ENCODE assay signal across 8 cellular contexts in genomic region chr12:56157201-56158028, GRCh38. TPM values are rescaled to one million over a fixed set of nuclear protein-coding genes. Genes with fewer than 3 reads are reported as not detected.
A peak's percentile ranks its signal among the peaks of the same experiment; 100 is the strongest.
DNase-seq lines count a peak whose midpoint lies in the region; ATAC-seq lines count a peak whose summit lies in the region.

No MANE protein-coding gene starts in this region.

- peak; percentile 87 for DNase-seq in DMS 273 (lab: John Stamatoyannopoulos, UW; ENCODE audit: unreplicated experiment)
- peak; percentile 91 for DNase-seq in OCI-M1 (lab: John Stamatoyannopoulos, UW)
- DNase-seq in activated T-cell treated with anti-CD3 and anti-CD28 coated beads, Interleukin-2, amount 50 U/mL, for 24 hours: peak; percentile 74
- DNase-seq in stimulated activated naive CD4-positive, alpha-beta T cell (lab: John Stamatoyannopoulos, UW): peak in 5 of 6 experiments; percentile 43 to 83 (median 73)

- ATAC-seq in GM21526 (IDR thresholded peaks at IDR 0.05; ENCODE audit: low FRiP score, unreplicated experiment) (peak; percentile 23), esophagus mucosa (peak; percentile 31)

- no peaks in the 10 kb centered on the region for H3K27me3 ChIP-seq in muscle layer of duodenum (ENCODE audit: low read depth, low read length)

- H3K4me1 ChIP-seq in muscle layer of duodenum (ENCODE audit: control insufficient read depth in 1 of 2, insufficient read depth in 2 of 2, low read length in 2 of 2): peaks cover 21 to 41% of the 10 kb centered on the region in 2 donors

- peaks cover 28 to 29% of the 10 kb centered on the region in 2 donors for H3K36me3 ChIP-seq in muscle layer of duodenum (ENCODE audit: control insufficient read depth in 1 of 2, insufficient read depth in 2 of 2, low read length in 2 of 2)

- H3K36me3 Mint-ChIP-seq in IgD-negative memory B cell: peaks cover 4% of the 10 kb centered on the region
- H3K36me3 Mint-ChIP-seq in activated T-cell treated with anti-CD3 and anti-CD28 coated beads, Interleukin-2, amount 50 U/mL, for 24 hours (ENCODE audit: low read depth): peaks cover 75% of the 10 kb centered on the region

- H3K27ac Mint-ChIP-seq in IgD-negative memory B cell: peak overlapping the region; percentile 64 to 99 (median 97)
- peak overlapping the region; percentile 99 for H3K27ac Mint-ChIP-seq in activated T-cell treated with anti-CD3 and anti-CD28 coated beads, Interleukin-2, amount 50 U/mL, for 24 hours

- peak overlapping the region; percentile 61 to 74 for H3K4me3 ChIP-seq in muscle layer of duodenum (ENCODE audit: low read depth in 1 of 2, low read length in 2 of 2)

- H3K4me1 Mint-ChIP-seq in IgD-negative memory B cell: peaks cover 18 to 35% (median 30%) of the 10 kb centered on the region in 3 donors
- peaks cover 54% of the 10 kb centered on the region for H3K4me1 Mint-ChIP-seq in activated T-cell treated with anti-CD3 and anti-CD28 coated beads, Interleukin-2, amount 50 U/mL, for 24 hours (ENCODE audit: low read depth)

- H3K4me3 Mint-ChIP-seq in IgD-negative memory B cell: peak overlapping the region; percentile 79 to 100 (median 99)
- H3K4me3 Mint-ChIP-seq in activated T-cell treated with anti-CD3 and anti-CD28 coated beads, Interleukin-2, amount 50 U/mL, for 24 hours: peak overlapping the region; percentile 99

- H3K9me3 Mint-ChIP-seq in IgD-negative memory B cell: no peaks in the 10 kb centered on the region
- no peaks in the 10 kb centered on the region for H3K9me3 Mint-ChIP-seq in activated T-cell treated with anti-CD3 and anti-CD28 coated beads, Interleukin-2, amount 50 U/mL, for 24 hours

- H3K27ac ChIP-seq in muscle layer of duodenum (ENCODE audit: low read length): peak overlapping the region; percentile 84

- no peaks in the 10 kb centered on the region for H3K9me3 ChIP-seq in muscle layer of duodenum (ENCODE audit: control insufficient read depth in 1 of 2, low read length in 2 of 2)

- no peaks in the 10 kb centered on the region for H3K27me3 Mint-ChIP-seq in IgD-negative memory B cell
- H3K27me3 Mint-ChIP-seq in activated T-cell treated with anti-CD3 and anti-CD28 coated beads, Interleukin-2, amount 50 U/mL, for 24 hours: no peaks in the 10 kb centered on the region

RNA-seq across cellular contexts. Expression of gene MYL6, which starts 0.7 kb away (rescaled TPM):
- polyA plus RNA-seq in IgD-negative memory B cell: 1,656 TPM
- total RNA-seq in esophagus mucosa: 1,179 TPM

RNA-seq across cellular contexts. Expression of gene MYL6B, which starts 5.0 kb away (rescaled TPM):
- polyA plus RNA-seq in IgD-negative memory B cell: 25.2 TPM
- 54.2 TPM for total RNA-seq in esophagus mucosa

RNA-seq across cellular contexts. Expression of gene ESYT1, which starts 29.3 kb away (rescaled TPM):
- 156 TPM for polyA plus RNA-seq in IgD-negative memory B cell
- total RNA-seq in esophagus mucosa: 48.8 TPM

RNA-seq across cellular contexts. Expression of gene SMARCC2, which starts 31.9 kb away (rescaled TPM):
- 81.9 TPM for polyA plus RNA-seq in IgD-negative memory B cell
- total RNA-seq in esophagus mucosa: 44.4 TPM

RNA-seq across cellular contexts. Expression of gene ZC3H10, which starts 39.3 kb away (rescaled TPM):
- 2.9 TPM for polyA plus RNA-seq in IgD-negative memory B cell
- total RNA-seq in esophagus mucosa: 1.8 TPM

Comparison
In these comparisons a context has a peak if more than half of its experiments do, and no peak if none do; other contexts are left out.
1. Peak in every context shown above with its lines: DNase-seq, ATAC-seq, H3K4me3 ChIP-seq and H3K27ac ChIP-seq.